1 cellular context compared by ENCODE assay signal in genomic region chr9:128786681-128787582, GRCh38.
TF ChIP-seq lines count a peak whose summit lies in the region.

TBC1D13 (plus strand) TSS chr9:128787253; CDS start chr9:128787354, 101 bp downstream.

TF ChIP-seq in HepG2, 621 proteins besides CTCF, POLR2A, EP300 and RAD21 (continued from another document and continues in another):
- 0 out of 2 replicates have a peak, but pooled peaks have one; percentile 74 for TF ChIP-seq NPAS2 (CRISPR knock-in tag; IDR thresholded peaks at IDR 0.05; ENCODE audit: borderline replicate concordance)
- TF ChIP-seq ATF6 (CRISPR knock-in tag; conservative IDR thresholded peaks at IDR 0.05) = no peak
- TF ChIP-seq REL (CRISPR knock-in tag; conservative IDR thresholded peaks at IDR 0.05) = peak; percentile 97
- TF ChIP-seq ZNF296 (CRISPR knock-in tag; conservative IDR thresholded peaks at IDR 0.05) = no peak
- TF ChIP-seq ZBTB1 (CRISPR knock-in tag; IDR thresholded peaks at IDR 0.05; ENCODE audit: borderline replicate concordance) = no peak
- peak; percentile 85; the same call in 1 of the 2 replicates for TF ChIP-seq ZNF337 (CRISPR knock-in tag; IDR thresholded peaks at IDR 0.05; ENCODE audit: borderline replicate concordance, low read depth)
- peak; percentile 67; the same call in 1 of the 2 replicates for TF ChIP-seq ZNF878 (CRISPR knock-in tag; IDR thresholded peaks at IDR 0.05)
- TF ChIP-seq ZNF543 (CRISPR knock-in tag; IDR thresholded peaks at IDR 0.05) = peak; percentile 84; the same call in 1 of the 2 replicates
- TF ChIP-seq RFX1 (IDR thresholded peaks at IDR 0.05) = no peak
- no peak for TF ChIP-seq MTA3 (CRISPR knock-in tag; IDR thresholded peaks at IDR 0.05)
- no peak for TF ChIP-seq TBX3 (IDR thresholded peaks at IDR 0.05; ENCODE audit: borderline replicate concordance)
- TF ChIP-seq ZNF614 (CRISPR knock-in tag; IDR thresholded peaks at IDR 0.05; ENCODE audit: borderline replicate concordance) = peak; percentile 92; the same call in 1 of the 2 replicates
- no peak for TF ChIP-seq NBN (conservative IDR thresholded peaks at IDR 0.05)
- TF ChIP-seq JUND (CRISPR knock-in tag; IDR thresholded peaks at IDR 0.05) = peak; percentile 26; the same call in 1 of the 2 replicates
- peak; percentile 91; the same call in 1 of the 2 replicates for TF ChIP-seq TMF1 (CRISPR knock-in tag; IDR thresholded peaks at IDR 0.05; ENCODE audit: low read depth)
- peak; percentile 18; the same call in 1 of the 2 replicates for TF ChIP-seq JUN (CRISPR knock-in tag; IDR thresholded peaks at IDR 0.05)
- TF ChIP-seq GABPB1 (CRISPR knock-in tag; IDR thresholded peaks at IDR 0.05) = peak; percentile 94
- TF ChIP-seq ZFX (CRISPR knock-in tag; IDR thresholded peaks at IDR 0.05; ENCODE audit: low read depth) = peak; percentile 91
- TF ChIP-seq SOX5 (CRISPR knock-in tag; IDR thresholded peaks at IDR 0.05; ENCODE audit: borderline replicate concordance) = peak; percentile 74; the same call in 1 of the 2 replicates
- no peak for TF ChIP-seq NR2F6 (IDR thresholded peaks at IDR 0.05)
- TF ChIP-seq NR2F6 (CRISPR knock-in tag; IDR thresholded peaks at IDR 0.05) = peak; percentile 53; the same call in 1 of the 2 replicates
- peak; percentile 98 for TF ChIP-seq BHLHE40 (IDR thresholded peaks at IDR 0.05; ENCODE audit: low read length)
- TF ChIP-seq SP2 (CRISPR knock-in tag; IDR thresholded peaks at IDR 0.05) = peak; percentile 53; the same call in 1 of the 2 replicates
- TF ChIP-seq NCOR1 (IDR thresholded peaks at IDR 0.05; ENCODE audit: borderline replicate concordance, low read length) = peak; percentile 31; the same call in 1 of the 2 replicates
- peak; percentile 85; the same call in 1 of the 2 replicates for TF ChIP-seq ZBTB4 (CRISPR knock-in tag; IDR thresholded peaks at IDR 0.05; ENCODE audit: borderline replicate concordance)
- TF ChIP-seq ATF2 (CRISPR knock-in tag; IDR thresholded peaks at IDR 0.05) = peak; percentile 64
- peak; percentile 65; the same call in 1 of the 2 replicates for TF ChIP-seq ONECUT2 (CRISPR knock-in tag; IDR thresholded peaks at IDR 0.05)
- TF ChIP-seq CAMTA2 (CRISPR knock-in tag; IDR thresholded peaks at IDR 0.05; ENCODE audit: borderline replicate concordance) = 0 out of 2 replicates have a peak, but pooled peaks have one; percentile 86
- TF ChIP-seq ZNF331 (CRISPR knock-in tag; IDR thresholded peaks at IDR 0.05) = peak; percentile 91
- TF ChIP-seq ATF5 (CRISPR knock-in tag; IDR thresholded peaks at IDR 0.05; ENCODE audit: low read depth) = 0 out of 2 replicates have a peak, but pooled peaks have one; percentile 66
- 0 out of 2 replicates have a peak, but pooled peaks have one; percentile 8 for TF ChIP-seq SRF (IDR thresholded peaks at IDR 0.05; ENCODE audit: low read depth, low read length)
- peak; percentile 64; the same call in 1 of the 2 replicates for TF ChIP-seq E2F5 (CRISPR knock-in tag; conservative IDR thresholded peaks at IDR 0.05)
- no peak; the same call in 1 of the 2 replicates for TF ChIP-seq STAT5B (CRISPR knock-in tag; IDR thresholded peaks at IDR 0.05)
- TF ChIP-seq ZNF891 (CRISPR knock-in tag; IDR thresholded peaks at IDR 0.05) = peak; percentile 95
- peak; percentile 86; the same call in 1 of the 2 replicates for TF ChIP-seq ZNF468 (CRISPR knock-in tag; IDR thresholded peaks at IDR 0.05)
- TF ChIP-seq CSRNP2 (CRISPR knock-in tag; conservative IDR thresholded peaks at IDR 0.05; ENCODE audit: low read depth) = 0 out of 2 replicates have a peak, but pooled peaks have one; percentile 65
- peak; percentile 43; the same call in 1 of the 2 replicates for TF ChIP-seq RERE (CRISPR knock-in tag; IDR thresholded peaks at IDR 0.05; ENCODE audit: low read depth)
- TF ChIP-seq PITX1 (CRISPR knock-in tag; IDR thresholded peaks at IDR 0.05) = peak; percentile 62; the same call in 1 of the 2 replicates
- peak; percentile 91 for TF ChIP-seq ZNF18 (CRISPR knock-in tag; IDR thresholded peaks at IDR 0.05; ENCODE audit: insufficient replicate concordance)
- no peak; the same call in 1 of the 2 replicates for TF ChIP-seq RELA (CRISPR knock-in tag; IDR thresholded peaks at IDR 0.05)
- no peak for TF ChIP-seq TRIM22 (IDR thresholded peaks at IDR 0.05)
- peak; percentile 95 for TF ChIP-seq TBX2 (CRISPR knock-in tag; IDR thresholded peaks at IDR 0.05; ENCODE audit: borderline replicate concordance)
- TF ChIP-seq ZNF678 (CRISPR knock-in tag; IDR thresholded peaks at IDR 0.05) = peak; percentile 89
- TF ChIP-seq ZNF510 (CRISPR knock-in tag; IDR thresholded peaks at IDR 0.05; ENCODE audit: low read depth) = no peak; the same call in 1 of the 2 replicates
- TF ChIP-seq ZNF207 (IDR thresholded peaks at IDR 0.05; ENCODE audit: borderline replicate concordance) = no peak
- peak; percentile 96 for TF ChIP-seq ZNF225 (CRISPR knock-in tag; IDR thresholded peaks at IDR 0.05)
